ENCODE assay signal across 1 cellular context in genomic region chr12:12736759-12737676, GRCh38.
A peak's percentile ranks its signal among the peaks of the same experiment; 100 is the strongest.
TF ChIP-seq lines count a peak whose summit lies in the region.

No MANE protein-coding gene starts in this region.

TF ChIP-seq in HepG2, 621 proteins besides CTCF, POLR2A, EP300 and RAD21:
- TF ChIP-seq ZNF343 (CRISPR knock-in tag; IDR thresholded peaks at IDR 0.05) (no peak), PLSCR1 (CRISPR knock-in tag; IDR thresholded peaks at IDR 0.05; ENCODE audit: borderline replicate concordance) (no peak), ZNF121 (CRISPR knock-in tag; IDR thresholded peaks at IDR 0.05) (no peak), PRMT3 (CRISPR knock-in tag; IDR thresholded peaks at IDR 0.05; ENCODE audit: borderline replicate concordance, low read depth) (no peak), BCLAF1 (IDR thresholded peaks at IDR 0.05) (no peak), ZNF18 (CRISPR knock-in tag; IDR thresholded peaks at IDR 0.05; ENCODE audit: insufficient replicate concordance) (peak; percentile 31), MAFF (IDR thresholded peaks at IDR 0.05; ENCODE audit: low read depth, low read length) (peak; percentile 76), ZNF501 (CRISPR knock-in tag; IDR thresholded peaks at IDR 0.05) (no peak), MXI1 (IDR thresholded peaks at IDR 0.05; ENCODE audit: borderline replicate concordance, low read depth, low read length) (no peak), STAG1 (CRISPR knock-in tag; IDR thresholded peaks at IDR 0.05) (peak; percentile 24; the same call in 1 of the 2 replicates), ZNF850 (CRISPR knock-in tag; conservative IDR thresholded peaks at IDR 0.05) (no peak), ZNF75D (CRISPR knock-in tag; IDR thresholded peaks at IDR 0.05; ENCODE audit: borderline replicate concordance) (no peak), ZNF337 (CRISPR knock-in tag; IDR thresholded peaks at IDR 0.05; ENCODE audit: borderline replicate concordance, low read depth) (no peak), SMC3 (IDR thresholded peaks at IDR 0.05; ENCODE audit: low read length) (peak; percentile 30; the same call in 1 of the 2 replicates), CHCHD3 (CRISPR knock-in tag; IDR thresholded peaks at IDR 0.05) (no peak), ZNF253 (CRISPR knock-in tag; IDR thresholded peaks at IDR 0.05; ENCODE audit: borderline replicate concordance) (no peak), MAFK (conservative IDR thresholded peaks at IDR 0.05 in 1 of 2, IDR thresholded peaks at IDR 0.05 in 1 of 2; ENCODE audit: low read length in 2 of 2) (peak; percentile 81 to 82), ZBTB3 (CRISPR knock-in tag; IDR thresholded peaks at IDR 0.05; ENCODE audit: borderline replicate concordance, low read depth) (no peak), ARID3A (IDR thresholded peaks at IDR 0.05; ENCODE audit: low read depth, low read length) (peak; percentile 79), HHEX (CRISPR knock-in tag; IDR thresholded peaks at IDR 0.05) (no peak), ZNF589 (CRISPR knock-in tag; conservative IDR thresholded peaks at IDR 0.05) (no peak), ZNF362 (CRISPR knock-in tag; IDR thresholded peaks at IDR 0.05; ENCODE audit: borderline replicate concordance) (peak; percentile 57; the same call in 1 of the 2 replicates), HINFP (CRISPR knock-in tag; IDR thresholded peaks at IDR 0.05; ENCODE audit: low read depth) (no peak), ZFP36 (IDR thresholded peaks at IDR 0.05; ENCODE audit: borderline replicate concordance, low read depth, low read length, partially characterized antibody) (no peak)
